Comparison of ENCODE assay signal across 5 cellular contexts in genomic region chr17:31287932-31288331, GRCh38. TPM values are rescaled to one million over a fixed set of nuclear protein-coding genes. Genes with fewer than 3 reads are reported as not detected.
"Had no signal": no experiment of that assay in that cellular context is flagged by ENCODE, and none has a peak within 500 bp of the region (broad histone marks: within the 10 kb centered on the region; RNA-seq: fewer than 3 reads in every experiment).

No MANE protein-coding gene starts in this region.

RNA-seq across cellular contexts. Expression of gene OMG, which starts 9.1 kb away (rescaled TPM):
- total RNA-seq: ascending aorta, astrocyte, bronchial epithelial cell, cardiac muscle cell, chondrocyte had no signal

RNA-seq across cellular contexts. Expression of gene EVI2B, which starts 25.9 kb away (rescaled TPM):
- total RNA-seq: bronchial epithelial cell, cardiac muscle cell, chondrocyte had no signal

RNA-seq across cellular contexts. Expression of gene EVI2A, which starts 33.5 kb away (rescaled TPM):
- total RNA-seq: bronchial epithelial cell, cardiac muscle cell had no signal
